ENCODE assay signal across 18 cellular contexts in genomic region chr18:8040021-8040420, GRCh38.
"Had no signal": no experiment of that assay in that cellular context is flagged by ENCODE, and none has a peak within 500 bp of the region (broad histone marks: within the 10 kb centered on the region; RNA-seq: fewer than 3 reads in every experiment).

No MANE protein-coding gene starts in this region.

- DNase-seq: colonic mucosa; effector CD8-positive, alpha-beta T cell; foreskin keratinocyte; glutamatergic neuron; heart right ventricle; hippocampal formation; natural killer cell; occipital lobe; ovary; posterior cingulate gyrus; psoas muscle; right lobe of liver; small intestine; stimulated activated CD4-positive, alpha-beta T cell treated with anti-CD3 and anti-CD28 coated beads, Interleukin-15, amount 100 ng/mL, for 24 hours; stimulated activated CD4-positive, alpha-beta T cell treated with anti-CD3 and anti-CD28 coated beads, Interleukin-2, amount 100 ng/mL, for 48 hours; stimulated activated naive B cell treated with anti-CD40 and anti-IgM and Interleukin-4, amounts not matched to agents 10 μg/mL and 1 μg/mL and 100 μg/mL, for 72 hours; upper lobe of left lung; uterus had no signal
